ENCODE assay signal across 11 cellular contexts in the genomic region with DNA sequence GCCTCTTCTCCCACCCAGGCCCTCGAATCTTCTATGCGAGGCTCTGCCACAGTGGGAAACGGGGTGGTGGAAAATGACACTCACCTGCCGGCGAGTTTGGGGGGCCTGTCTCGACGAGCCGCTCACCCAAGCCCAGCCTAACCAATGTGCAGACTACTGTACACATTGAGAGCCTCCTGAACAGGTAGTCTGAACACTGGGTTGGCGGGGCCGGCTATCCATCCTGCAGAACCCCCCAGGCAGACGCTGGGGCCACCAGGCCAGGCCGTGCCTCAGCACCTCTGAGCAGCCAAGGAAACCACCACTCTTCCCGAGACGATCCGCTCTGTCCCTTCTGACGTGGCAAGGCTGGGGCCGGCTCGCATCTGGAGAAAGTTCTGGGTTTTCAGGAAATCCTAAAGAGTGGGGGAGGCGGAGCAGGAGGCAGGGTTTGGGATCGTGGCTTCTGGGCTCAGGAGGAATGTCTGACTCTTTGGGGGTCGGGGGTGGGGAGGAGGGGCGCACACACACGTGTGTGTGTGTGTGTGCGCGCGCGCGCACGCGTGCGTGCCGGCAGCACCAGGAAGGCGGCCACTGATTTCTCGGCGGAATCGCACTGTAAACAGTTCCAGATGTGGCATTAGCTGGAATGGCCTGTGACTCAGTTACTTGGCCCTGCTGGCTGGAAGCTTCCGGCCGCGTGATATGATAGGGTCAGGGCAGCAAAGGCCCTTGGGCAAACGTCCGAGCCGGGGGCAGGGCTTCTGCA. TPM values are rescaled to one million over a fixed set of nuclear protein-coding genes. Genes with fewer than 3 reads are reported as not detected.
A peak's percentile ranks its signal among the peaks of the same experiment; 100 is the strongest.
DNase-seq lines count a peak whose midpoint lies in the region; ATAC-seq and TF ChIP-seq lines count a peak whose summit lies in the region.
"Had no signal": no experiment of that assay in that cellular context is flagged by ENCODE, and none has a peak within 500 bp of the region (broad histone marks: within the 10 kb centered on the region; RNA-seq: fewer than 3 reads in every experiment).

No MANE protein-coding gene starts in this region.

- no peaks in the 10 kb centered on the region for H3K27me3 Mint-ChIP-seq in progenitor cell of endocrine pancreas
- H3K27me3 Mint-ChIP-seq in activated T-helper 17 cell treated with anti-CD3 and anti-CD28 coated beads, Interleukin-2, amount 50 U/mL, for 72 hours, result no peaks in the 10 kb centered on the region
- H3K27me3 Mint-ChIP-seq: CD8-positive, alpha-beta memory T cell had no signal

- no peak overlapping the region for H3K4me3 Mint-ChIP-seq in progenitor cell of endocrine pancreas (ENCODE audit: low read depth)
- H3K4me3 Mint-ChIP-seq in activated T-helper 17 cell treated with anti-CD3 and anti-CD28 coated beads, Interleukin-2, amount 50 U/mL, for 72 hours, result no peak overlapping the region
- H3K4me3 Mint-ChIP-seq: CD8-positive, alpha-beta memory T cell had no signal

- ATAC-seq in SK-N-SH treated with all-trans-retinoic acid at 6 μM for 48 hours, result peak; percentile 76
- peak in 3 of 4 donors; percentile 43 to 68 (median 53) for ATAC-seq in heart left ventricle
- no peak for ATAC-seq in HG03457 (IDR thresholded peaks at IDR 0.05; ENCODE audit: unreplicated experiment)
- ATAC-seq in activated T-helper 17 cell treated with anti-CD3 and anti-CD28 coated beads, Interleukin-2, amount 50 U/mL, for 72 hours (replicated peaks), result no peak

- H3K4me3 ChIP-seq in AG09309 (ENCODE audit: control insufficient read depth, low read depth, low read length) (peak overlapping the region; percentile 91), heart left ventricle (peak overlapping the region in 9 of 12 donors; percentile 14 to 55 (median 40))

- no peaks in the 10 kb centered on the region for H3K9me3 ChIP-seq in heart left ventricle

- no peaks in the 10 kb centered on the region for H3K9me3 Mint-ChIP-seq in progenitor cell of endocrine pancreas (ENCODE audit: low read depth)
- H3K9me3 Mint-ChIP-seq in activated T-helper 17 cell treated with anti-CD3 and anti-CD28 coated beads, Interleukin-2, amount 50 U/mL, for 72 hours, result no peaks in the 10 kb centered on the region
- H3K9me3 Mint-ChIP-seq: CD8-positive, alpha-beta memory T cell had no signal

- H3K27ac ChIP-seq in heart left ventricle, result peak overlapping the region in 10 of 12 donors; percentile 23 to 69 (median 60)

- TF ChIP-seq POLR2A in heart left ventricle (IDR thresholded peaks at IDR 0.05), result no peak

- intact Hi-C loops in heart left ventricle (cut with DNase I), result no loop called here

- peaks cover 12% of the 10 kb centered on the region for H3K36me3 Mint-ChIP-seq in progenitor cell of endocrine pancreas (ENCODE audit: insufficient read depth)
- peaks cover 56% of the 10 kb centered on the region for H3K36me3 Mint-ChIP-seq in activated T-helper 17 cell treated with anti-CD3 and anti-CD28 coated beads, Interleukin-2, amount 50 U/mL, for 72 hours (ENCODE audit: low read depth)

- no peak for TF ChIP-seq CTCF in AG09309 (IDR thresholded peaks at IDR 0.05; ENCODE audit: control insufficient read depth, insufficient read depth, low read depth, low read length, missing control alignments)
- TF ChIP-seq CTCF in heart left ventricle (IDR thresholded peaks at IDR 0.05), result no peak
- TF ChIP-seq CTCF in progenitor cell of endocrine pancreas (IDR thresholded peaks at IDR 0.05; ENCODE audit: unreplicated experiment), result no peak

- WGBS in heart left ventricle, 4 donors, result 81 to 89% (median 85%) methylated on average over 39 to 42 of the region's 42 CpGs

- peaks cover 3 to 90% (median 75%) of the 10 kb centered on the region in 9 donors for H3K36me3 ChIP-seq in heart left ventricle

- no peaks in the 10 kb centered on the region for H3K27me3 ChIP-seq in heart left ventricle

- DNase-seq in AG09309 (ENCODE audit: low read depth) (peak; percentile 94), heart left ventricle (peak in 4 of 5 donors; percentile 51 to 74 (median 57)), progenitor cell of endocrine pancreas (ENCODE audit: low spot score, unreplicated experiment) (no peak), NCI-H187 (lab: John Stamatoyannopoulos, UW) (no peak), NCI-H2196 treated with DMSO at 0.1 percent for 48 hours (lab: John Stamatoyannopoulos, UW; ENCODE audit: unreplicated experiment) (no peak)
- DNase-seq: CD8-positive, alpha-beta memory T cell; islet precursor cell; NCI-H226 had no signal

- H3K4me1 ChIP-seq in heart left ventricle, result peaks cover 0 to 31% (median 0%) of the 10 kb centered on the region in 12 donors

- peak overlapping the region; percentile 81 for H3K27ac Mint-ChIP-seq in progenitor cell of endocrine pancreas
- H3K27ac Mint-ChIP-seq in activated T-helper 17 cell treated with anti-CD3 and anti-CD28 coated beads, Interleukin-2, amount 50 U/mL, for 72 hours, result no peak overlapping the region

- H3K4me1 Mint-ChIP-seq in progenitor cell of endocrine pancreas (ENCODE audit: low read depth), result no peaks in the 10 kb centered on the region
- peaks cover 14% of the 10 kb centered on the region for H3K4me1 Mint-ChIP-seq in activated T-helper 17 cell treated with anti-CD3 and anti-CD28 coated beads, Interleukin-2, amount 50 U/mL, for 72 hours

TF ChIP-seq in SK-N-SH treated with all-trans-retinoic acid at 6 μM for 48 hours, 23 proteins besides CTCF, POLR2A, EP300 and RAD21:
- TF ChIP-seq TCF4 (CRISPR knock-in tag; IDR thresholded peaks at IDR 0.05; ENCODE audit: borderline replicate concordance) (peak; percentile 58), PPARA (CRISPR knock-in tag; IDR thresholded peaks at IDR 0.05; ENCODE audit: borderline replicate concordance) (no peak), ZNF565 (CRISPR knock-in tag; conservative IDR thresholded peaks at IDR 0.05; ENCODE audit: low read depth) (no peak), ZC3H10 (CRISPR knock-in tag; IDR thresholded peaks at IDR 0.05) (no peak), CSDC2 (CRISPR knock-in tag; IDR thresholded peaks at IDR 0.05) (no peak)

RNA-seq across cellular contexts. Expression of a gene that starts 18.5 kb away (rescaled TPM):
- total RNA-seq in heart left ventricle (10 to 100 TPM; 27.0 to 56.5 (median 35.0) TPM), progenitor cell of endocrine pancreas (32.6 and 39.3 TPM in 2 replicates)
- polyA plus RNA-seq in heart left ventricle, result 10 to 100 TPM; 44.6 to 76.5 TPM
- 10 to 100 TPM; 17.6 to 20.2 TPM for total RNA-seq in activated T-helper 17 cell treated with anti-CD3 and anti-CD28 coated beads, Interleukin-2, amount 50 U/mL, for 72 hours

RNA-seq across cellular contexts. Expression of a gene that starts 30.8 kb away (rescaled TPM):
- 1 to 10 TPM in 4 of 9 donors, under 1 TPM in 5; 0.21 to 6.0 (median 0.86) TPM for total RNA-seq in heart left ventricle
- 1 to 10 TPM in 1 of 2 donors, under 1 TPM in 1; 0.23 to 1.1 TPM for polyA plus RNA-seq in heart left ventricle
- 0.31 and 0.33 TPM in 2 replicates for total RNA-seq in progenitor cell of endocrine pancreas
- 1 to 10 TPM in 1 of 2 donors, under 1 TPM in 1; 0.48 to 1.7 TPM for total RNA-seq in activated T-helper 17 cell treated with anti-CD3 and anti-CD28 coated beads, Interleukin-2, amount 50 U/mL, for 72 hours
- polyA plus RNA-seq: CD8-positive, alpha-beta memory T cell had no signal

RNA-seq across cellular contexts. Expression of a gene that starts 53.9 kb away (rescaled TPM):
- total RNA-seq in heart left ventricle (10 to 100 TPM; 22.4 to 39.5 (median 29.3) TPM), progenitor cell of endocrine pancreas (77.6 and 86.0 TPM in 2 replicates)
- polyA plus RNA-seq in heart left ventricle, result 10 to 100 TPM; 26.9 to 38.6 TPM
- total RNA-seq in activated T-helper 17 cell treated with anti-CD3 and anti-CD28 coated beads, Interleukin-2, amount 50 U/mL, for 72 hours, result 10 to 100 TPM; 32.7 to 62.1 TPM

Comparison
In these comparisons a context has a peak if more than half of its experiments do, and no peak if none do; other contexts are left out.
1. DNase-seq: peak in AG09309 (single experiment) and heart left ventricle (4 of 5); none in progenitor cell of endocrine pancreas (single experiment), NCI-H187 (0 of 2) and NCI-H2196 treated with DMSO at 0.1 percent for 48 hours (single experiment).
2. ATAC-seq: peak in SK-N-SH treated with all-trans-retinoic acid at 6 μM for 48 hours (single experiment) and heart left ventricle (3 of 4); none in HG03457 (single experiment) and activated T-helper 17 cell treated with anti-CD3 and anti-CD28 coated beads, Interleukin-2, amount 50 U/mL, for 72 hours (single experiment).